11 cellular contexts compared by ENCODE assay signal in the genomic region with DNA sequence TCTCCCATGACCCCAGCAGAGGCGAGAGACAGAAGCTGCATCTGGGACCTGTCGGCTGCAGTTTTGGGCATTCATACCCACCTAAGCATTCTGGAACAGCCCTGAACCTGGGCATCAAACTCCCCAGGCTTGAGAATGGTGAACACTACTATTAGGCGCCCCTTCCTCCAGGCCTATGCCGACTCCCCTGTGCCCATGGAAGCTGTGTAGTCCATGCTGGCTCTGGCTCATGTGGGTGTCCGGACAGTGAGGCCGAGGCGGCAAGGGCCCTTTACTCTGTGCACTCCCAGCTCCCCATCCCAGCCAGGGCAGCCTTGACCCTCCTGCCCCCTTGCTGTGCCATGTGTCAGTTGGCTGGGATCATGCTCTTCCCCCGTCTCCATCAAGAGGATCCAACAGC.
DNase-seq lines count a peak whose midpoint lies in the region; ATAC-seq and TF ChIP-seq lines count a peak whose summit lies in the region.
"Had no signal": no experiment of that assay in that cellular context is flagged by ENCODE, and none has a peak within 500 bp of the region (broad histone marks: within the 10 kb centered on the region; RNA-seq: fewer than 3 reads in every experiment).

No MANE protein-coding gene starts in this region.

- peak overlapping the region; percentile 100 for H2BK120ac ChIP-seq in mesenchymal stem cell (ENCODE audit: low read depth, low read length)

- no peak overlapping the region for H2BK5ac ChIP-seq in mesenchymal stem cell (ENCODE audit: low read depth, low read length, poor library complexity, severe bottlenecking)

- H2AK5ac ChIP-seq in mesenchymal stem cell (ENCODE audit: low read length, severe bottlenecking): peak overlapping the region; percentile 98

- peaks cover 3% of the 10 kb centered on the region for H3K79me1 ChIP-seq in mesenchymal stem cell (replicated peaks; ENCODE audit: low read length, poor library complexity, severe bottlenecking)

- H3K4me3 Mint-ChIP-seq in effector memory CD8-positive, alpha-beta T cell: no peak overlapping the region

- H2BK15ac ChIP-seq in mesenchymal stem cell (ENCODE audit: low read depth, poor library complexity, severe bottlenecking): peak overlapping the region; percentile 95

- H3K18ac ChIP-seq in mesenchymal stem cell (ENCODE audit: low read depth in 1 of 2, low read length in 2 of 2): peak overlapping the region; percentile 72 to 99

- peak in 1 of 2 donors; percentile 56 for DNase-seq in ascending aorta (ENCODE audit: low spot score in 2 of 2)
- no peak for DNase-seq in mesenchymal stem cell
- DNase-seq in smooth muscle cell (lab: John Stamatoyannopoulos, UW; ENCODE audit: unreplicated experiment): no peak
- DNase-seq in effector memory CD8-positive, alpha-beta T cell: no peak
- DNase-seq in stimulated activated CD8-positive, alpha-beta memory T cell treated with anti-CD3 and anti-CD28 coated beads, Interleukin-4, amount 100 ng/mL, for 48 hours: no peak
- DNase-seq: activated T-cell treated with anti-CD3 and anti-CD28 coated beads for 4 hours; NCI-H526 treated with DMSO at 0.1 percent for 48 hours; stimulated activated CD4-positive, alpha-beta T cell treated with anti-CD3 and anti-CD28 coated beads, Interleukin-15, amount 100 ng/mL, for 24 hours had no signal

- H3K27ac ChIP-seq in HEK293 (ENCODE audit: extremely low read depth, low read depth, low read length): peak overlapping the region; percentile 70
- H3K27ac ChIP-seq in ascending aorta: peak overlapping the region; percentile 12 to 33
- H3K27ac ChIP-seq in mesenchymal stem cell (ENCODE audit: low read length, poor library complexity, severe bottlenecking): peak overlapping the region; percentile 64
- H3K27ac ChIP-seq in smooth muscle cell (ENCODE audit: low read depth): peak overlapping the region; percentile 91

- H3K4me1 Mint-ChIP-seq in effector memory CD8-positive, alpha-beta T cell (ENCODE audit: low read depth in 2 of 2): peaks cover 7 to 12% of the 10 kb centered on the region in 2 donors

- H3K4me3 ChIP-seq in HEK293 (ENCODE audit: low read depth, low read length) (no peak overlapping the region), ascending aorta (no peak overlapping the region), mesenchymal stem cell (ENCODE audit: insufficient read depth in 1 of 2, low read depth in 1 of 2, low read length in 2 of 2) (no peak overlapping the region), smooth muscle cell (no peak overlapping the region)

- peak overlapping the region; percentile 93 to 95 for H2BK12ac ChIP-seq in mesenchymal stem cell (ENCODE audit: low read length in 2 of 2)

- POLR2A ChIA-PET in HEK293 (lab: Yijun Ruan, JAX): interaction anchor here (0.5 to 4.9 kb wide), 5 partner anchors 10 to 645 kb away, joined by 3 to 106 read pairs (median 4); a partner anchor contains a TSS

- H3K27ac Mint-ChIP-seq in effector memory CD8-positive, alpha-beta T cell: no peak overlapping the region

- no peak overlapping the region for H3K4me2 ChIP-seq in mesenchymal stem cell (ENCODE audit: low read length, poor library complexity, severe bottlenecking)
- peak overlapping the region; percentile 65 for H3K4me2 ChIP-seq in smooth muscle cell

- H3K27me3 ChIP-seq in ascending aorta: no peaks in the 10 kb centered on the region
- no peaks in the 10 kb centered on the region for H3K27me3 ChIP-seq in mesenchymal stem cell (ENCODE audit: control insufficient read depth in 1 of 2, insufficient read depth in 1 of 2, low read length in 2 of 2)
- H3K27me3 ChIP-seq in smooth muscle cell (ENCODE audit: low read depth): no peaks in the 10 kb centered on the region

- peak overlapping the region in 1 of 2 experiments; percentile 46 for H3K23ac ChIP-seq in mesenchymal stem cell (ENCODE audit: low read length in 2 of 2)

- H3K36me3 ChIP-seq in HEK293 (ENCODE audit: control insufficient read depth in 2 of 2, insufficient read depth in 1 of 2, low read length in 2 of 2) (peaks cover 0 to 5% of the 10 kb centered on the region in 2 experiments; a peak in 1 of 3 replicates), ascending aorta (peaks cover 4 to 8% of the 10 kb centered on the region in 2 donors), mesenchymal stem cell (ENCODE audit: control insufficient read depth in 1 of 2, insufficient read depth in 2 of 2, low read depth in 1 of 2, low read length in 2 of 2) (peaks cover 0 to 17% of the 10 kb centered on the region in 2 experiments), smooth muscle cell (ENCODE audit: low read depth) (no peaks in the 10 kb centered on the region)

- H3K9me3 ChIP-seq in HEK293 (ENCODE audit: control insufficient read depth, insufficient read depth, low read depth, low read length) (no peaks in the 10 kb centered on the region), ascending aorta (no peaks in the 10 kb centered on the region), mesenchymal stem cell (ENCODE audit: control insufficient read depth, low read length) (no peaks in the 10 kb centered on the region), smooth muscle cell (replicated peaks; ENCODE audit: low read depth) (no peaks in the 10 kb centered on the region)

- H3K4me1 ChIP-seq in HEK293 (ENCODE audit: control insufficient read depth, insufficient read depth, low read length): no peaks in the 10 kb centered on the region; the same call in 1 of the 2 replicates
- peaks cover 6 to 18% of the 10 kb centered on the region in 2 donors for H3K4me1 ChIP-seq in ascending aorta
- H3K4me1 ChIP-seq in mesenchymal stem cell (ENCODE audit: control insufficient read depth, insufficient read depth, low read depth, low read length): peaks cover 41% of the 10 kb centered on the region
- H3K4me1 ChIP-seq in smooth muscle cell (ENCODE audit: low read depth): peaks cover 18% of the 10 kb centered on the region

- H3K9me3 Mint-ChIP-seq in effector memory CD8-positive, alpha-beta T cell: no peaks in the 10 kb centered on the region

- no peak overlapping the region for H2AFZ ChIP-seq in mesenchymal stem cell (ENCODE audit: low read depth, low read length)
- H2AFZ ChIP-seq in smooth muscle cell (ENCODE audit: low read depth): no peak overlapping the region

- H4K20me1 ChIP-seq in smooth muscle cell (ENCODE audit: low read depth): no peaks in the 10 kb centered on the region

- intact Hi-C loops in ascending aorta (cut with DNase I): no loop called here

- CTCF ChIA-PET in HEK293 (lab: Yijun Ruan, JAX): interaction anchor here (0.7 to 12.1 kb wide), 13 partner anchors 10 to 171 kb away, joined by 3 to 329 read pairs (median 5); no protein-coding TSS in a partner anchor

- WGBS in mesenchymal stem cell: 97% methylated on average over 8 of the region's 8 CpGs
- 99% methylated on average over 8 of the region's 8 CpGs for WGBS in smooth muscle cell (ENCODE audit: low lambda C conversion rate)

- H4K8ac ChIP-seq in mesenchymal stem cell (ENCODE audit: low read length): peak overlapping the region; percentile 83

- H3K4ac ChIP-seq in mesenchymal stem cell (ENCODE audit: low read depth in 1 of 2, low read length in 2 of 2): peak overlapping the region; percentile 92 to 94

- no peaks in the 10 kb centered on the region for H3K79me2 ChIP-seq in smooth muscle cell (ENCODE audit: low read depth)

- H3K9ac ChIP-seq in mesenchymal stem cell (ENCODE audit: low read length) (peak overlapping the region; percentile 82), smooth muscle cell (ENCODE audit: low read depth) (peak overlapping the region; percentile 69)

- H3K27me3 Mint-ChIP-seq in effector memory CD8-positive, alpha-beta T cell: peaks cover 0 to 17% of the 10 kb centered on the region in 2 donors

- no peaks in the 10 kb centered on the region for H3F3A ChIP-seq in smooth muscle cell (ENCODE audit: low read depth)

- H4K91ac ChIP-seq in mesenchymal stem cell (ENCODE audit: low read length): peak overlapping the region; percentile 100

- TF ChIP-seq CTCF in HEK293 (tag by site-specific recombination; IDR thresholded peaks at IDR 0.05) (no peak), ascending aorta (IDR thresholded peaks at IDR 0.05) (no peak), smooth muscle cell (IDR thresholded peaks at IDR 0.05; ENCODE audit: borderline replicate concordance, insufficient read depth, poor library complexity, severe bottlenecking) (no peak)

- peak overlapping the region; percentile 9 to 72 for H3K14ac ChIP-seq in mesenchymal stem cell (ENCODE audit: low read length in 2 of 2)

- ATAC-seq in effector memory CD8-positive, alpha-beta T cell (replicated peaks): no peak
- ATAC-seq in HG02852 (IDR thresholded peaks at IDR 0.05; ENCODE audit: unreplicated experiment) (no peak), GM21367 (IDR thresholded peaks at IDR 0.05; ENCODE audit: unreplicated experiment) (no peak)

- peaks cover 4% of the 10 kb centered on the region for H3K36me3 Mint-ChIP-seq in effector memory CD8-positive, alpha-beta T cell (ENCODE audit: insufficient read depth)

TF ChIP-seq in HEK293, 187 proteins besides CTCF, POLR2A, EP300 and RAD21:
- TF ChIP-seq, protein P1, sequence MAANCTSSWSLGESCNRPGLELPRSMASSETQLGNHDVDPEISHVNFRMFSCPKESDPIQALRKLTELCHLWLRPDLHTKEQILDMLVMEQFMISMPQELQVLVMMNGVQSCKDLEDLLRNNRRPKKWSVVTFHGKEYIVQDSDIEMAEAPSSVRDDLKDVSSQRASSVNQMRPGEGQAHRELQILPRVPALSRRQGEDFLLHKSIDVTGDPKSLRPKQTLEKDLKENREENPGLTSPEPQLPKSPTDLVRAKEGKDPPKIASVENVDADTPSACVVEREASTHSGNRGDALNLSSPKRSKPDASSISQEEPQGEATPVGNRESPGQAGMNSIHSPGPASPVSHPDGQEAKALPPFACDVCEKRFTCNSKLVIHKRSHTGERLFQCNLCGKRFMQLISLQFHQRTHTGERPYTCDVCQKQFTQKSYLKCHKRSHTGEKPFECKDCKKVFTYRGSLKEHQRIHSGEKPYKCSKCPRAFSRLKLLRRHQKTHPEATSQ (tag by site-specific recombination; IDR thresholded peaks at IDR 0.05): no peak

Comparison
In these comparisons a context has a peak if more than half of its experiments do, and no peak if none do; other contexts are left out.
1. H3K27ac ChIP-seq: peak in every context shown above with its lines; median percentile 91 in smooth muscle cell; 70 in HEK293; 64 in mesenchymal stem cell; 22 in ascending aorta.